Comparison of ENCODE assay signal across 17 cellular contexts in genomic region chr1:228354390-228355320, GRCh38.
"Had no signal": no experiment of that assay in that cellular context is flagged by ENCODE, and none has a peak within 500 bp of the region (broad histone marks: within the 10 kb centered on the region; RNA-seq: fewer than 3 reads in every experiment).

No MANE protein-coding gene starts in this region.

- H3K9me3 Mint-ChIP-seq: activated T-cell treated with anti-CD3 and anti-CD28 coated beads, Interleukin-2, amount 50 U/mL, for 24 hours; brain had no signal

- H3K27ac Mint-ChIP-seq: activated CD8-positive, alpha-beta memory T cell treated with anti-CD3 and anti-CD28 coated beads, Interleukin-2, amount 10 ng/mL, durations not matched to agents 7 days and 5 days; activated naive CD8-positive, alpha-beta T cell; activated T-cell treated with anti-CD3 and anti-CD28 coated beads, Interleukin-2, amount 50 U/mL, for 24 hours; brain had no signal

- H3K4me1 Mint-ChIP-seq: brain had no signal

- ATAC-seq: activated CD8-positive, alpha-beta memory T cell treated with anti-CD3 and anti-CD28 coated beads, Interleukin-2, amount 10 ng/mL, durations not matched to agents 7 days and 5 days; heart left ventricle had no signal

- H3K27me3 ChIP-seq: esophagus squamous epithelium, heart left ventricle, ovary, thyroid gland, uterus had no signal

- H3K36me3 Mint-ChIP-seq: activated CD8-positive, alpha-beta memory T cell treated with anti-CD3 and anti-CD28 coated beads, Interleukin-2, amount 10 ng/mL, durations not matched to agents 7 days and 5 days; activated naive CD8-positive, alpha-beta T cell; brain had no signal

- DNase-seq: activated CD4-positive, alpha-beta T cell treated with anti-CD3 and anti-CD28 coated beads for 1 hour; activated CD4-positive, alpha-beta T cell treated with anti-CD3 and anti-CD28 coated beads, Interleukin-2, amount 50 U/mL, for 48 hours; activated CD8-positive, alpha-beta memory T cell treated with anti-CD3 and anti-CD28 coated beads, Interleukin-2, amount 10 ng/mL, durations not matched to agents 7 days and 5 days; activated effector memory CD4-positive, alpha-beta T cell treated with Interleukin-2 at 50 U/mL for 16 hours; activated T-cell treated with anti-CD3 and anti-CD28 coated beads, Interleukin-2, amount 50 U/mL, for 24 hours; amygdala; esophagus squamous epithelium; foreskin fibroblast; islet precursor cell; stimulated activated CD4-positive, alpha-beta T cell treated with anti-CD3 and anti-CD28 coated beads, Interleukin-4, amount 100 ng/mL, for 4 hours; thyroid gland; uterus had no signal

- H3K4me3 Mint-ChIP-seq: activated CD8-positive, alpha-beta memory T cell treated with anti-CD3 and anti-CD28 coated beads, Interleukin-2, amount 10 ng/mL, durations not matched to agents 7 days and 5 days; activated naive CD8-positive, alpha-beta T cell; activated T-cell treated with anti-CD3 and anti-CD28 coated beads, Interleukin-2, amount 50 U/mL, for 24 hours; brain had no signal

- H3K36me3 ChIP-seq: ovary, thyroid gland, uterus had no signal

- H3K4me3 ChIP-seq: esophagus squamous epithelium, heart left ventricle, ovary, skin epidermis, thyroid gland, uterus had no signal

- H3K27me3 Mint-ChIP-seq: activated CD8-positive, alpha-beta memory T cell treated with anti-CD3 and anti-CD28 coated beads, Interleukin-2, amount 10 ng/mL, durations not matched to agents 7 days and 5 days; activated naive CD8-positive, alpha-beta T cell; activated T-cell treated with anti-CD3 and anti-CD28 coated beads, Interleukin-2, amount 50 U/mL, for 24 hours had no signal
